In genomic region chr17:1480747-1481465, GRCh38 we compare ENCODE assay signal across 1 cellular context.
TF ChIP-seq lines count a peak whose summit lies in the region.

No MANE protein-coding gene starts in this region.

TF ChIP-seq in SK-N-SH, 30 proteins besides CTCF, POLR2A, EP300 and RAD21 (continued from another document):
- TF ChIP-seq, protein P1, sequence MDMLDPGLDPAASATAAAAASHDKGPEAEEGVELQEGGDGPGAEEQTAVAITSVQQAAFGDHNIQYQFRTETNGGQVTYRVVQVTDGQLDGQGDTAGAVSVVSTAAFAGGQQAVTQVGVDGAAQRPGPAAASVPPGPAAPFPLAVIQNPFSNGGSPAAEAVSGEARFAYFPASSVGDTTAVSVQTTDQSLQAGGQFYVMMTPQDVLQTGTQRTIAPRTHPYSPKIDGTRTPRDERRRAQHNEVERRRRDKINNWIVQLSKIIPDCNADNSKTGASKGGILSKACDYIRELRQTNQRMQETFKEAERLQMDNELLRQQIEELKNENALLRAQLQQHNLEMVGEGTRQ (IDR thresholded peaks at IDR 0.05; ENCODE audit: borderline replicate concordance, low read depth, low read length), result no peak
